Comparison of ENCODE assay signal across 8 cellular contexts in the genomic region with DNA sequence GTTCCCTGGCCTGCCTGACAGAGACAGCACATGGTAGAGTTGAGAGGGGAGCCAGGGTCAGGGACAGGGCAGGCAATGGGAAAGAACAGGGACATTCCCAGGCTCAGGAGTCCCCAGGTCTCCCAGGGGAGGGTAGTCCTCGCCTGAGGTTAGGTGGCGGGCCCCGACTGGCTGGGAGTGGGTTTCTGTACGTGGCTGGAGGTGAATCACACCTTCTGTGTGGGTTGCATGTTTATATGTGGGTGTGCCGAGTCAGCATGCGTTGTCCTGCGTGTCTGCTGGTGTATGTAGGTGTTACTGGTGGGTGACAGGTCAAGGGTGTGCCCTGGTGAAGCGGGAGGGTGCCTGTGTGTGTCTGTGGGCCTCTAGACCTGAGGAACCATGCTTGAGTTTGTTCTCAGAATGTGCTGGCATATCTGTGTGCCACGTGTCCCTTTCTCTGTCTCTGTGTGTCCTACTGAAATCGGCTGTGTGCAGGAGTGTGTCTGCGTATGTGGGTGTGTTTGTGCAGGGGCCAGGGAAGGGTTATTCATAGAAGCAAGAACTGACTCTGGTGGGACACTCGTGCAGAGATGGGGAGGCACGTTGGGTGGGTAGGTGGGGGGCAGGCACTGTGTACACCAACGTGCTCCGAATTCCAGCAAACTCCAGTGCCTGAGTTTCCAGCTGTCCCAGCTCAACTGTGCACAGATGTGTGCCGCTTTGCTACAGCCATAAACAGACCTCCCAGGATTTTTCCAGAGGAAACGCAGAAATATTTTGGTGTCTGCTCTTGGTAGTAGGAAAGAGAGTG. TPM values are rescaled to one million over a fixed set of nuclear protein-coding genes. Genes with fewer than 3 reads are reported as not detected.
A peak's percentile ranks its signal among the peaks of the same experiment; 100 is the strongest.
DNase-seq lines count a peak whose midpoint lies in the region; ATAC-seq and TF ChIP-seq lines count a peak whose summit lies in the region.

No MANE protein-coding gene starts in this region.

- ATAC-seq in activated CD4-positive, CD25-positive, alpha-beta regulatory T cell treated with anti-CD3 and anti-CD28 coated beads, Interleukin-2, amount 50 U/mL, for 24 hours = peak; percentile 51 to 73
- ATAC-seq in PC-3 (peak; percentile 21), heart left ventricle (peak; percentile 13 to 24 (median 18))

- BruUV-seq in PC-3 (replicated peaks; lab: Mats Ljungman, UMichigan) = no TSS peak

- no peaks in the 10 kb centered on the region for H3F3A ChIP-seq in PC-3 (ENCODE audit: low read length, unreplicated experiment)

- H2AFZ ChIP-seq in PC-3 (ENCODE audit: low read length) = no peak overlapping the region

- no peaks in the 10 kb centered on the region for H3K79me2 ChIP-seq in PC-3 (ENCODE audit: low read length)

- H3K27me3 ChIP-seq in PC-3 (ENCODE audit: low read length) (peaks cover 20% of the 10 kb centered on the region), heart left ventricle (peaks cover 0 to 5% (median 0%) of the 10 kb centered on the region in 9 donors)

- TF ChIP-seq CTCF in PC-3 (conservative IDR thresholded peaks at IDR 0.05; ENCODE audit: low read depth, low read length) (no peak), heart left ventricle (IDR thresholded peaks at IDR 0.05) (no peak)

- POLR2A ChIA-PET in PC-3 (lab: Charles Lee; ENCODE audit: unreplicated experiment) = interaction anchor here (0.7 kb wide), 1 partner anchor 113 kb away, joined by 3 read pairs; no protein-coding TSS in a partner anchor

- 64 to 71% (median 68%) methylated on average over 17 of the region's 17 CpGs for WGBS in heart left ventricle, 4 donors

- H3K9ac ChIP-seq in PC-3 (ENCODE audit: low read length) = peak overlapping the region; percentile 39; the same call in 1 of the 2 replicates

- H3K4me2 ChIP-seq in PC-3 (ENCODE audit: low read length) = peak overlapping the region; percentile 11; the same call in 1 of the 2 replicates

- no peak for TF ChIP-seq POLR2A in heart left ventricle (IDR thresholded peaks at IDR 0.05)

- H4K20me1 ChIP-seq in PC-3 (ENCODE audit: low read length) = no peaks in the 10 kb centered on the region

- H3K9me2 ChIP-seq in PC-3 (replicated peaks; ENCODE audit: low read length) = no peaks in the 10 kb centered on the region

- H3K4me1 ChIP-seq in PC-3 (ENCODE audit: insufficient read depth, low read length) (peaks cover 11% of the 10 kb centered on the region; the same call in 1 of the 2 replicates), heart left ventricle (peaks cover 0 to 61% (median 24%) of the 10 kb centered on the region in 12 donors)

- no peaks in the 10 kb centered on the region for H3K9me3 ChIP-seq in PC-3 (ENCODE audit: low read length)
- no peaks in the 10 kb centered on the region for H3K9me3 ChIP-seq in heart left ventricle

- DNase-seq in activated CD4-positive, CD25-positive, alpha-beta regulatory T cell (lab: John Stamatoyannopoulos, UW) = no peak
- DNase-seq in PC-3 (peak; percentile 44), heart left ventricle (peak in 4 of 5 donors; percentile 52 to 60 (median 56)), cerebellum (ENCODE audit: low spot score) (no peak), DMS53 (lab: John Stamatoyannopoulos, UW) (no peak), NCI-H2171 (lab: John Stamatoyannopoulos, UW) (no peak)
- peak; percentile 37 for DNase-seq in stimulated activated CD8-positive, alpha-beta memory T cell treated with anti-CD3 and anti-CD28 coated beads, Interleukin-4, amount 100 ng/mL, for 48 hours

- H3K36me3 ChIP-seq in PC-3 (ENCODE audit: low read depth, low read length) (no peaks in the 10 kb centered on the region), heart left ventricle (no peaks in the 10 kb centered on the region)

- H3K4me3 ChIP-seq in PC-3 (ENCODE audit: low read length) = no peak overlapping the region
- peak overlapping the region in 7 of 12 donors; percentile 13 to 43 (median 30) for H3K4me3 ChIP-seq in heart left ventricle

- CTCF ChIA-PET in PC-3 (lab: Charles Lee) = no interaction called here

- intact Hi-C loops in PC-3 (cut with micrococcal nuclease) (no loop called here), heart left ventricle (cut with DNase I) (no loop called here)

- H3K27ac ChIP-seq in PC-3 (ENCODE audit: low read length) (peak overlapping the region; percentile 46), heart left ventricle (peak overlapping the region; percentile 62 to 96 (median 81))

RNA-seq across cellular contexts. Expression of a gene that starts 23.8 kb away (rescaled TPM):
- 97.1 and 126 TPM in 2 replicates for total RNA-seq in PC-3 (2014; rRNA removed)
- total RNA-seq in heart left ventricle = 10 to 100 TPM; 10.3 to 41.9 (median 19.9) TPM
- 10 to 100 TPM; 11.9 to 26.4 TPM for polyA plus RNA-seq in heart left ventricle
- 3.0 TPM for total RNA-seq in cerebellum

RNA-seq across cellular contexts. Expression of a gene that starts 49.1 kb away (rescaled TPM):
- total RNA-seq in PC-3 (2014; rRNA removed) (31.8 and 38.5 TPM in 2 replicates), heart left ventricle (1 to 10 TPM in 1 of 9 donors, under 1 TPM in 1, not detected in 7; 0.56 to 6.4 TPM), cerebellum (0.64 TPM)
- under 1 TPM in 1 of 2 donors, not detected in 1; 0.14 TPM for polyA plus RNA-seq in heart left ventricle

RNA-seq across cellular contexts. Expression of a gene that starts 52.9 kb away (rescaled TPM):
- 0.62 and 0.81 TPM in 2 replicates for total RNA-seq in PC-3 (2014; rRNA removed)
- total RNA-seq in heart left ventricle = under 1 TPM in 1 of 9 donors, not detected in 8; 0.15 TPM
- not detected for polyA plus RNA-seq in heart left ventricle
- total RNA-seq in cerebellum = 0.27 TPM

Comparison
In these comparisons a context has a peak if more than half of its experiments do, and no peak if none do; other contexts are left out.
1. DNase-seq: peak in PC-3 (single experiment), heart left ventricle (4 of 5) and stimulated activated CD8-positive, alpha-beta memory T cell treated with anti-CD3 and anti-CD28 coated beads, Interleukin-4, amount 100 ng/mL, for 48 hours (single experiment); none in activated CD4-positive, CD25-positive, alpha-beta regulatory T cell (0 of 4), cerebellum (single experiment), DMS53 (single experiment) and NCI-H2171 (single experiment).
2. Peak in every context shown above with its lines, with median percentiles within 50 percentile points of each other: ATAC-seq.